Comparison of ENCODE assay signal across 21 cellular contexts in genomic region chr14:99387880-99388279, GRCh38.
DNase-seq lines count a peak whose midpoint lies in the region; ATAC-seq and TF ChIP-seq lines count a peak whose summit lies in the region.
"Had no signal": no experiment of that assay in that cellular context is flagged by ENCODE, and none has a peak within 500 bp of the region (broad histone marks: within the 10 kb centered on the region; RNA-seq: fewer than 3 reads in every experiment).

No MANE protein-coding gene starts in this region.

- POLR2A ChIA-PET in activated CD4-positive, alpha-beta memory T cell treated with anti-CD3 and anti-CD28 coated beads, Interleukin-2, amount 10 ng/mL, durations not matched to agents 7 days and 5 days (lab: Charles Lee) = interaction anchor here (0.8 to 1.5 kb wide), 2 partner anchors 9 to 95 kb away, joined by 3 read pairs; no protein-coding TSS in a partner anchor
- POLR2A ChIA-PET in activated CD4-positive, alpha-beta memory T cell treated with anti-CD3 and anti-CD28 coated beads for 36 hours (lab: Charles Lee) = no interaction called here
- POLR2A ChIA-PET in CD4-positive, alpha-beta memory T cell (lab: Charles Lee; ENCODE audit: partially characterized antibody) = no interaction called here

- WGBS in body of pancreas, 2 donors = 74 to 88% methylated on average over 5 of the region's 5 CpGs

- no peaks in the 10 kb centered on the region for H3K27me3 ChIP-seq in CD4-positive, alpha-beta memory T cell (ENCODE audit: insufficient read depth, low read length)
- no peaks in the 10 kb centered on the region for H3K27me3 ChIP-seq in body of pancreas

- H3K4me3 ChIP-seq in CD4-positive, alpha-beta memory T cell (ENCODE audit: low read length in 2 of 2) = no peak overlapping the region
- no peak overlapping the region for H3K4me3 ChIP-seq in body of pancreas

- H3K27me3 Mint-ChIP-seq in activated CD4-positive, alpha-beta memory T cell treated with anti-CD3 and anti-CD28 coated beads, Interleukin-2, amount 10 ng/mL, durations not matched to agents 7 days and 5 days = peaks cover 10% of the 10 kb centered on the region
- H3K27me3 Mint-ChIP-seq in activated CD4-positive, alpha-beta memory T cell treated with anti-CD3 and anti-CD28 coated beads for 36 hours = peaks cover 13% of the 10 kb centered on the region
- peaks cover 13 to 15% of the 10 kb centered on the region in 2 donors for H3K27me3 Mint-ChIP-seq in CD4-positive, alpha-beta memory T cell
- H3K27me3 Mint-ChIP-seq in natural killer cell (ENCODE audit: low read depth in 2 of 2) = no peaks in the 10 kb centered on the region

- DNase-seq in activated CD4-positive, alpha-beta memory T cell treated with anti-CD3 and anti-CD28 coated beads, Interleukin-2, amount 10 ng/mL, durations not matched to agents 7 days and 5 days = peak; percentile 25
- DNase-seq in activated CD4-positive, alpha-beta memory T cell treated with anti-CD3 and anti-CD28 coated beads for 36 hours = no peak
- DNase-seq in CD4-positive, alpha-beta memory T cell = peak in 2 of 5 donors; percentile 11 to 13
- DNase-seq in MV-4-11 (lab: John Stamatoyannopoulos, UW) (peak; percentile 8), natural killer cell (peak; percentile 44), body of pancreas (no peak), putamen (ENCODE audit: low spot score) (no peak), NCI-H1417 treated with DMSO at 0.1 percent for 48 hours (lab: John Stamatoyannopoulos, UW) (no peak)
- DNase-seq: GOT3, KBM-7, NCI-H1092 treated with DMSO at 0.1 percent for 48 hours, NCI-H146, NCI-H2029 treated with DMSO at 0.1 percent for 48 hours, NCI-H226, NCI-H510A treated with DMSO at 0.1 percent for 48 hours, NCI-H748 treated with DMSO at 0.1 percent for 48 hours, SIG-M5, SK-N-SH had no signal

- H3K36me3 Mint-ChIP-seq in activated CD4-positive, alpha-beta memory T cell treated with anti-CD3 and anti-CD28 coated beads, Interleukin-2, amount 10 ng/mL, durations not matched to agents 7 days and 5 days (ENCODE audit: low read depth) = no peaks in the 10 kb centered on the region
- no peaks in the 10 kb centered on the region for H3K36me3 Mint-ChIP-seq in activated CD4-positive, alpha-beta memory T cell treated with anti-CD3 and anti-CD28 coated beads for 36 hours
- no peaks in the 10 kb centered on the region for H3K36me3 Mint-ChIP-seq in CD4-positive, alpha-beta memory T cell
- H3K36me3 Mint-ChIP-seq in natural killer cell = no peaks in the 10 kb centered on the region
- H3K36me3 Mint-ChIP-seq: CD14-positive monocyte had no signal

- H3K27ac ChIP-seq in CD4-positive, alpha-beta memory T cell (ENCODE audit: low read depth, low read length) = no peak overlapping the region
- no peak overlapping the region for H3K27ac ChIP-seq in body of pancreas

- no peak for TF ChIP-seq POLR2A in body of pancreas (IDR thresholded peaks at IDR 0.05)

- H3K4me1 ChIP-seq in CD4-positive, alpha-beta memory T cell (ENCODE audit: insufficient read depth, low read length) = peaks cover 7% of the 10 kb centered on the region
- H3K4me1 ChIP-seq in body of pancreas = peaks cover 16% of the 10 kb centered on the region

- H3K9me3 ChIP-seq in CD4-positive, alpha-beta memory T cell (ENCODE audit: control insufficient read depth in 1 of 2, low read length in 2 of 2) = no peaks in the 10 kb centered on the region
- no peaks in the 10 kb centered on the region for H3K9me3 ChIP-seq in body of pancreas
- H3K9me3 ChIP-seq: SK-N-SH had no signal

- H3K9me3 Mint-ChIP-seq in activated CD4-positive, alpha-beta memory T cell treated with anti-CD3 and anti-CD28 coated beads, Interleukin-2, amount 10 ng/mL, durations not matched to agents 7 days and 5 days = no peaks in the 10 kb centered on the region
- no peaks in the 10 kb centered on the region for H3K9me3 Mint-ChIP-seq in activated CD4-positive, alpha-beta memory T cell treated with anti-CD3 and anti-CD28 coated beads for 36 hours
- H3K9me3 Mint-ChIP-seq in CD4-positive, alpha-beta memory T cell = no peaks in the 10 kb centered on the region
- no peaks in the 10 kb centered on the region for H3K9me3 Mint-ChIP-seq in natural killer cell

- TF ChIP-seq CTCF in natural killer cell (IDR thresholded peaks at IDR 0.05) (no peak), body of pancreas (IDR thresholded peaks at IDR 0.05) (no peak)

- H3K36me3 ChIP-seq in CD4-positive, alpha-beta memory T cell (ENCODE audit: insufficient read depth, low read length) = no peaks in the 10 kb centered on the region
- no peaks in the 10 kb centered on the region for H3K36me3 ChIP-seq in body of pancreas (replicated peaks in 1 of 2; ENCODE audit: insufficient read depth in 1 of 2, low read depth in 2 of 2)

- CTCF ChIA-PET in activated CD4-positive, alpha-beta memory T cell treated with anti-CD3 and anti-CD28 coated beads, Interleukin-2, amount 10 ng/mL, durations not matched to agents 7 days and 5 days (lab: Charles Lee) = interaction anchor here (0.6 to 4.3 kb wide), 5 partner anchors 10 to 274 kb away, joined by 3 to 65 read pairs (median 3); partner anchors contain the start of gene CCNK
- CTCF ChIA-PET in activated CD4-positive, alpha-beta memory T cell treated with anti-CD3 and anti-CD28 coated beads for 36 hours (lab: Charles Lee) = interaction anchor here (1.8 to 18.1 kb wide), 2 partner anchors 28 to 68 kb away, joined by 8 to 401 read pairs; no protein-coding TSS in a partner anchor
- CTCF ChIA-PET in CD4-positive, alpha-beta memory T cell (lab: Charles Lee; ENCODE audit: partially characterized antibody) = interaction anchor here (0.6 to 10.8 kb wide), 9 partner anchors 9 to 1526 kb away, joined by 3 to 182 read pairs (median 3); no protein-coding TSS in a partner anchor

- intact Hi-C loops in activated CD4-positive, alpha-beta memory T cell treated with anti-CD3 and anti-CD28 coated beads for 36 hours (cut with micrococcal nuclease) = no loop called here
- intact Hi-C loops in CD4-positive, alpha-beta memory T cell (cut with micrococcal nuclease) = loop anchor here (2.0 kb wide), 1 partner anchor 27 kb away; no protein-coding TSS in a partner anchor
- intact Hi-C loops in natural killer cell (cut with micrococcal nuclease) = loop anchor here (10.0 kb wide), 1 partner anchor 323 kb away; no protein-coding TSS in a partner anchor
- intact Hi-C loops in body of pancreas (cut with DNase I) = no loop called here

- H3K4me1 Mint-ChIP-seq in activated CD4-positive, alpha-beta memory T cell treated with anti-CD3 and anti-CD28 coated beads, Interleukin-2, amount 10 ng/mL, durations not matched to agents 7 days and 5 days = peaks cover 12% of the 10 kb centered on the region
- peaks cover 9% of the 10 kb centered on the region for H3K4me1 Mint-ChIP-seq in activated CD4-positive, alpha-beta memory T cell treated with anti-CD3 and anti-CD28 coated beads for 36 hours (ENCODE audit: low read depth)
- H3K4me1 Mint-ChIP-seq in CD4-positive, alpha-beta memory T cell = peaks cover 5 to 16% (median 11%) of the 10 kb centered on the region in 4 donors
- H3K4me1 Mint-ChIP-seq in natural killer cell = peaks cover 20 to 31% of the 10 kb centered on the region in 2 donors

- no peak overlapping the region for H3K4me3 Mint-ChIP-seq in activated CD4-positive, alpha-beta memory T cell treated with anti-CD3 and anti-CD28 coated beads, Interleukin-2, amount 10 ng/mL, durations not matched to agents 7 days and 5 days
- H3K4me3 Mint-ChIP-seq in activated CD4-positive, alpha-beta memory T cell treated with anti-CD3 and anti-CD28 coated beads for 36 hours = no peak overlapping the region
- peak overlapping the region in 6 of 8 donors; percentile 9 to 65 (median 41) for H3K4me3 Mint-ChIP-seq in CD4-positive, alpha-beta memory T cell
- H3K4me3 Mint-ChIP-seq in natural killer cell = peak overlapping the region; percentile 65
- H3K4me3 Mint-ChIP-seq: B cell had no signal

- ATAC-seq in natural killer cell (peak in 2 of 3 donors; percentile 70 to 76), body of pancreas (no peak)
- ATAC-seq: HCT116 had no signal

- H3K27ac Mint-ChIP-seq in activated CD4-positive, alpha-beta memory T cell treated with anti-CD3 and anti-CD28 coated beads, Interleukin-2, amount 10 ng/mL, durations not matched to agents 7 days and 5 days = no peak overlapping the region
- H3K27ac Mint-ChIP-seq in activated CD4-positive, alpha-beta memory T cell treated with anti-CD3 and anti-CD28 coated beads for 36 hours = no peak overlapping the region
- no peak overlapping the region for H3K27ac Mint-ChIP-seq in CD4-positive, alpha-beta memory T cell
- H3K27ac Mint-ChIP-seq in natural killer cell = peak overlapping the region; percentile 62 to 74
- H3K27ac Mint-ChIP-seq: B cell had no signal

Comparison
In these comparisons a context has a peak if more than half of its experiments do, and no peak if none do; other contexts are left out.
1. DNase-seq: peak in activated CD4-positive, alpha-beta memory T cell treated with anti-CD3 and anti-CD28 coated beads, Interleukin-2, amount 10 ng/mL, durations not matched to agents 7 days and 5 days (single experiment), MV-4-11 (single experiment) and natural killer cell (single experiment); none in activated CD4-positive, alpha-beta memory T cell treated with anti-CD3 and anti-CD28 coated beads for 36 hours (single experiment), body of pancreas (0 of 4), putamen (single experiment) and NCI-H1417 treated with DMSO at 0.1 percent for 48 hours (single experiment).
2. H3K27ac Mint-ChIP-seq: peak in natural killer cell (2 of 2); none in activated CD4-positive, alpha-beta memory T cell treated with anti-CD3 and anti-CD28 coated beads, Interleukin-2, amount 10 ng/mL, durations not matched to agents 7 days and 5 days (single experiment), activated CD4-positive, alpha-beta memory T cell treated with anti-CD3 and anti-CD28 coated beads for 36 hours (single experiment) and CD4-positive, alpha-beta memory T cell (0 of 7).
3. H3K4me3 Mint-ChIP-seq: peak in CD4-positive, alpha-beta memory T cell (6 of 8) and natural killer cell (single experiment); none in activated CD4-positive, alpha-beta memory T cell treated with anti-CD3 and anti-CD28 coated beads, Interleukin-2, amount 10 ng/mL, durations not matched to agents 7 days and 5 days (single experiment) and activated CD4-positive, alpha-beta memory T cell treated with anti-CD3 and anti-CD28 coated beads for 36 hours (single experiment).
4. intact Hi-C loops: an anchor here in CD4-positive, alpha-beta memory T cell (2.0 kb wide) and natural killer cell (10.0 kb wide); none called in activated CD4-positive, alpha-beta memory T cell treated with anti-CD3 and anti-CD28 coated beads for 36 hours and body of pancreas.